1 cellular context compared by ENCODE assay signal in the genomic region with DNA sequence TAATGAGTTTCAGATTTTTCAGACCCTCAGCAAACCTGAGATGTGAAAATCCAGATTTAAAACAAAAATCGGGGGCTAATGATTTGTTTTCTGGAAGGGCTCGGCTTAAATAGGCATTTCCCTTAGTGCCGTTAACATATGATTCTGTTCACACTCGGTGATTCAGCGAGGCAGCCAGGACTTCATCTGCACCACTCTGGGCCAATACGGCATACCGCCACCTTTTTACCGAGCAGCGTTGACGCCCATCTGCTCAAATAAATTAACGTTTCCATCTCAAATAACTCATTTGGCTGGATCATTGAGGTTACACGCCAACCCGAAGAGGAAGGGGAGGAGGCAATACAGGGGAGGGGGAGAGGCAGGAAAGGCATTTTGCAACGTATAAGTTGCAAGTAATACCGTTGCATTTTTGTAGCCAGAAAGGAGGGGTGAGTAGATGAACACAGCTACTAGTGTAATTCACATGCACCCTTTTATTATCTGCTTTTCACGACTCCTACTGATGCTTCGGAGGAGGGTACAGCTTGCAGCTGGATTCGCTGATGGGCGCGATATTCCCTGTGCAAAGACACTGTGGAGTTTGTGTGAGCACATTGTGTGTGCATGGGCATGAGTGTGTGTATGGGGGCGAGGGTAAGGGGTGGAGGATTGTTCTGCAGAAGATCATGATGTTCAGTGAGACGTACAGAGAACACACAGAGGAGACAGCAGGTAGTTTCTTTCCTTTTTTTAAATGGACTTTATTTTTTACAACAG.
TF ChIP-seq lines count a peak whose summit lies in the region.

No MANE protein-coding gene starts in this region.

TF ChIP-seq in K562, 482 proteins besides CTCF, POLR2A, EP300 and RAD21:
- TF ChIP-seq ZBTB33 (CRISPR knock-in tag; IDR thresholded peaks at IDR 0.05) (peak; percentile 93), NCOA1 (IDR thresholded peaks at IDR 0.05; ENCODE audit: low read depth) (no peak)
